ENCODE assay signal across 20 cellular contexts in genomic region chr7:36158321-36158605, GRCh38. TPM values are rescaled to one million over a fixed set of nuclear protein-coding genes. Genes with fewer than 3 reads are reported as not detected.
DNase-seq lines count a peak whose midpoint lies in the region; ATAC-seq, FAIRE-seq and TF ChIP-seq lines count a peak whose summit lies in the region.
"Had no signal": no experiment of that assay in that cellular context is flagged by ENCODE, and none has a peak within 500 bp of the region (broad histone marks: within the 10 kb centered on the region; RNA-seq: fewer than 3 reads in every experiment).

No MANE protein-coding gene starts in this region.

- H3K4me1 Mint-ChIP-seq in endodermal cell = peaks cover 62% of the 10 kb centered on the region
- peaks cover 12% of the 10 kb centered on the region for H3K4me1 Mint-ChIP-seq in activated naive CD4-positive, alpha-beta T cell treated with anti-CD3 and anti-CD28 coated beads, Interleukin-2, amount 10 ng/mL, durations not matched to agents 7 days and 5 days

- H3K27me3 Mint-ChIP-seq in endodermal cell (ENCODE audit: insufficient read depth) = peaks cover 8% of the 10 kb centered on the region
- H3K27me3 Mint-ChIP-seq in activated naive CD4-positive, alpha-beta T cell treated with anti-CD3 and anti-CD28 coated beads, Interleukin-2, amount 10 ng/mL, durations not matched to agents 7 days and 5 days = peaks cover 19% of the 10 kb centered on the region

- H3K4me3 Mint-ChIP-seq in endodermal cell = no peak overlapping the region
- H3K4me3 Mint-ChIP-seq in activated naive CD4-positive, alpha-beta T cell treated with anti-CD3 and anti-CD28 coated beads, Interleukin-2, amount 10 ng/mL, durations not matched to agents 7 days and 5 days = no peak overlapping the region

- POLR2A ChIA-PET in HepG2 (lab: Yijun Ruan, JAX) = interaction anchor here (0.6 kb wide), 1 partner anchor 26 kb away, joined by 3 read pairs; no protein-coding TSS in a partner anchor

- H3K9ac ChIP-seq in endodermal cell (ENCODE audit: extremely low read depth, low read length, poor library complexity, severe bottlenecking) (no peak overlapping the region), HepG2 (ENCODE audit: insufficient read depth, low read depth, low read length) (peak overlapping the region; percentile 42)

- H3K27me3 ChIP-seq in left ventricle myocardium inferior (ENCODE audit: low read depth) = no peaks in the 10 kb centered on the region
- no peaks in the 10 kb centered on the region for H3K27me3 ChIP-seq in endodermal cell (ENCODE audit: control insufficient read depth, insufficient read depth, low read length, poor library complexity, severe bottlenecking)
- no peaks in the 10 kb centered on the region for H3K27me3 ChIP-seq in HepG2 (ENCODE audit: control insufficient read depth in 1 of 2, insufficient read depth in 2 of 2, low read length in 2 of 2)
- H3K27me3 ChIP-seq: BLaER1 treated with 17β-estradiol and CSF1 and Interleukin-3, amounts not matched to agents 10 nM and 100 nM; MG63 had no signal

- peaks cover 14% of the 10 kb centered on the region for H4K20me1 ChIP-seq in HepG2 (ENCODE audit: insufficient read depth, low read length)

- H3K9me3 ChIP-seq in left ventricle myocardium inferior (replicated peaks) (no peaks in the 10 kb centered on the region), endodermal cell (ENCODE audit: control insufficient read depth, low read length) (no peaks in the 10 kb centered on the region), HepG2 (ENCODE audit: low read length) (no peaks in the 10 kb centered on the region)
- H3K9me3 ChIP-seq: BLaER1 treated with 17β-estradiol and CSF1 and Interleukin-3, amounts not matched to agents 10 nM and 100 nM; MG63 had no signal

- DNase-seq in left ventricle myocardium inferior (no peak), Right ventricle myocardium inferior (ENCODE audit: missing footprints) (no peak), endodermal cell (no peak), HepG2 (ENCODE audit: low spot score) (no peak), mucosa of gallbladder (ENCODE audit: low spot score) (no peak)
- no peak for DNase-seq in activated CD4-positive, alpha-beta T cell treated with anti-CD3 and anti-CD28 coated beads for 48 hours
- DNase-seq in activated naive CD4-positive, alpha-beta T cell treated with anti-CD3 and anti-CD28 coated beads, Interleukin-2, amount 10 ng/mL, durations not matched to agents 7 days and 5 days = no peak
- DNase-seq: KG1; MG63; NCI-H1092 treated with DMSO at 0.1 percent for 48 hours; NCI-H1694 treated with DMSO at 0.1 percent for 48 hours; NCI-H345; NCI-H526 treated with DMSO at 0.1 percent for 48 hours; NK-92 treated with Interleukin-12 subunit alpha and Interleukin-12 subunit beta, amount 100 ng/mL, for 24 hours; Right ventricle myocardium superior had no signal

- no peak overlapping the region for H3K27ac Mint-ChIP-seq in endodermal cell
- H3K27ac Mint-ChIP-seq in activated naive CD4-positive, alpha-beta T cell treated with anti-CD3 and anti-CD28 coated beads, Interleukin-2, amount 10 ng/mL, durations not matched to agents 7 days and 5 days = no peak overlapping the region

- no peak for TF ChIP-seq CTCF in left ventricle myocardium inferior (IDR thresholded peaks at IDR 0.05; ENCODE audit: borderline replicate concordance)
- no peak for TF ChIP-seq CTCF in endodermal cell (conservative IDR thresholded peaks at IDR 0.05)
- TF ChIP-seq CTCF in HepG2 (CRISPR knock-in tag; IDR thresholded peaks at IDR 0.05) = no peak

- TF ChIP-seq EP300 in HepG2 (IDR thresholded peaks at IDR 0.05; ENCODE audit: low read depth in 2 of 2, low read length in 2 of 2) = no peak
- no peak for TF ChIP-seq EP300 in HepG2 (CRISPR knock-in tag; IDR thresholded peaks at IDR 0.05; ENCODE audit: borderline replicate concordance)

- no peak overlapping the region for H2AFZ ChIP-seq in HepG2 (ENCODE audit: low read length)

- no peaks in the 10 kb centered on the region for H3K36me3 ChIP-seq in left ventricle myocardium inferior
- H3K36me3 ChIP-seq in endodermal cell (ENCODE audit: control insufficient read depth, insufficient read depth, low read length) = no peaks in the 10 kb centered on the region
- H3K36me3 ChIP-seq in HepG2 (replicated peaks in 1 of 2; ENCODE audit: control insufficient read depth in 1 of 2, insufficient read depth in 2 of 2, low read length in 2 of 2) = peaks cover 2 to 9% of the 10 kb centered on the region in 2 experiments; a peak in 2 of 5 replicates
- H3K36me3 ChIP-seq: MG63 had no signal

- H3K4me2 ChIP-seq in HepG2 (ENCODE audit: low read depth, low read length) = peak overlapping the region; percentile 91

- ATAC-seq in Right ventricle myocardium inferior = no peak
- ATAC-seq in HepG2 = no peak
- ATAC-seq in GM19328 (IDR thresholded peaks at IDR 0.05; ENCODE audit: unreplicated experiment) = no peak
- ATAC-seq: GM12878 had no signal

- H3K4me1 ChIP-seq in left ventricle myocardium inferior (peaks cover 98% of the 10 kb centered on the region), endodermal cell (ENCODE audit: control insufficient read depth, insufficient read depth, low read length) (peaks cover 30% of the 10 kb centered on the region), HepG2 (ENCODE audit: insufficient read depth, low read length) (peaks cover 89% of the 10 kb centered on the region)

- no peak for TF ChIP-seq POLR2A in HepG2 (IDR thresholded peaks at IDR 0.05; ENCODE audit: insufficient read depth in 1 of 2, low read depth in 2 of 2, low read length in 2 of 2)

- H3K36me3 Mint-ChIP-seq in endodermal cell (ENCODE audit: low read depth) = peaks cover 11% of the 10 kb centered on the region
- no peaks in the 10 kb centered on the region for H3K36me3 Mint-ChIP-seq in activated naive CD4-positive, alpha-beta T cell treated with anti-CD3 and anti-CD28 coated beads, Interleukin-2, amount 10 ng/mL, durations not matched to agents 7 days and 5 days

- BruUV-seq in HepG2 (replicated peaks; lab: Mats Ljungman, UMichigan) = no TSS peak

- TF ChIP-seq RAD21 in HepG2 (CRISPR knock-in tag; IDR thresholded peaks at IDR 0.05) = no peak

- H3K27ac ChIP-seq in left ventricle myocardium inferior (replicated peaks) = no peak overlapping the region
- H3K27ac ChIP-seq in endodermal cell (ENCODE audit: low read depth, low read length) = no peak overlapping the region
- H3K27ac ChIP-seq in HepG2 (ENCODE audit: extremely low read length, insufficient read depth, low read length) = peak overlapping the region; percentile 46
- H3K27ac ChIP-seq: 22Rv1; BLaER1 treated with 17β-estradiol and CSF1 and Interleukin-3, amounts not matched to agents 10 nM and 100 nM had no signal

- WGBS in endodermal cell (ENCODE audit: insufficient coverage in 1 of 2, insufficient read length in 1 of 2), 2 experiments = 89 to 90% methylated on average over 2 of the region's 2 CpGs
- WGBS in HepG2 (ENCODE audit: low lambda C conversion rate) = 97% methylated on average over 2 of the region's 2 CpGs

- peaks cover 94% of the 10 kb centered on the region for H3K79me2 ChIP-seq in HepG2 (ENCODE audit: insufficient read depth, low read length)

- CTCF ChIA-PET in HepG2 (lab: Yijun Ruan, JAX; ENCODE audit: low intra/inter-chr PET ratio, low total read pairs) = no interaction called here
- CTCF ChIA-PET in activated naive CD4-positive, alpha-beta T cell treated with anti-CD3 and anti-CD28 coated beads, Interleukin-2, amount 10 ng/mL, durations not matched to agents 7 days and 5 days (lab: Charles Lee) = no interaction called here

- no peak for FAIRE-seq in HepG2 (lab: Jason Lieb, UNC)
- FAIRE-seq: GM12878, GM18507 had no signal

- H3K4me3 ChIP-seq in left ventricle myocardium inferior (peak overlapping the region; percentile 88), endodermal cell (ENCODE audit: low read length) (peak overlapping the region; percentile 74), HepG2 (replicated peaks in 1 of 3; ENCODE audit: insufficient read depth in 1 of 3, low read depth in 2 of 3, low read length in 3 of 3) (peak overlapping the region; percentile 22 to 91 (median 89); a peak in 4 of 6 replicates)
- H3K4me3 ChIP-seq: GM12878, MG63 had no signal

- in situ Hi-C loops in HepG2 (cut with HindIII; ENCODE audit: extremely low pct_ligation_motif_present, low pct_unique_long_range_greater_than_20kb) = loop anchor here (10.0 kb wide), 1 partner anchor 137 kb away; no protein-coding TSS in a partner anchor

- intact Hi-C loops in left ventricle myocardium inferior (cut with micrococcal nuclease) (loop anchor here (10.0 kb wide), 1 partner anchor 137 kb away; no protein-coding TSS in a partner anchor), Right ventricle myocardium inferior (cut with DNase I) (loop anchor here (5.0 kb wide), 1 partner anchor 34 kb away; no protein-coding TSS in a partner anchor), HepG2 (cut with micrococcal nuclease; ENCODE audit: unreplicated experiment) (loop anchor here (5.0 kb wide), 1 partner anchor 39 kb away; no protein-coding TSS in a partner anchor)

- H3K9me3 Mint-ChIP-seq in endodermal cell = no peaks in the 10 kb centered on the region
- no peaks in the 10 kb centered on the region for H3K9me3 Mint-ChIP-seq in activated naive CD4-positive, alpha-beta T cell treated with anti-CD3 and anti-CD28 coated beads, Interleukin-2, amount 10 ng/mL, durations not matched to agents 7 days and 5 days

RNA-seq across cellular contexts. Expression of gene EEPD1, which starts 5.2 kb away (rescaled TPM):
- total RNA-seq in left ventricle myocardium inferior (7.1 TPM), Right ventricle myocardium inferior (11.5 TPM), endodermal cell (10 to 100 TPM in 1 of 2 donors, 1 to 10 TPM in 1; 9.7 to 11.4 TPM), HepG2 (2016; rRNA removed; fragmentation: Illumina TruSeq; extraction: Trizol) (10.0 and 10.1 TPM in 2 replicates), mucosa of gallbladder (40.1 TPM)
- 5.7 TPM for polyA plus RNA-seq in endodermal cell (2013, experiment 1 of 2)
- 6.1 TPM for polyA plus RNA-seq in endodermal cell (2013, experiment 2 of 2)
- total RNA-seq in HepG2 (2016; cell fraction: cytosol; rRNA removed; fragmentation: Illumina TruSeq; extraction: Trizol; ENCODE audit: low read depth) = 2.6 and 4.1 TPM in 2 replicates
- 6.6 and 8.8 TPM in 2 replicates for total RNA-seq in HepG2 (2016; cell fraction: insoluble cytoplasmic fraction; rRNA removed; fragmentation: Illumina TruSeq; extraction: Trizol)
- total RNA-seq in HepG2 (2016; cell fraction: membrane; rRNA removed; fragmentation: Illumina TruSeq; extraction: Trizol) = 4.1 and 4.5 TPM in 2 replicates
- total RNA-seq in HepG2 (2016; cell fraction: nucleus; rRNA removed; fragmentation: Illumina TruSeq; extraction: Trizol) = 8.1 and 10.7 TPM in 2 replicates
- 16.4 and 18.4 TPM in 2 replicates for polyA plus RNA-seq in HepG2 (2011; rRNA removed)
- 13.7 and 15.2 TPM in 2 replicates for polyA plus RNA-seq in HepG2 (2011; cell fraction: cytosol; rRNA removed)
- polyA plus RNA-seq in HepG2 (2011; cell fraction: nucleus; rRNA removed) = 36.9 and 55.6 TPM in 2 replicates
- polyA plus RNA-seq in HepG2 (2012) = 17.7 and 30.3 TPM in 2 replicates
- polyA plus RNA-seq in HepG2 (2016; cell fraction: cytosol; fragmentation: Illumina TruSeq; extraction: Trizol; ENCODE audit: low read depth) = 1.3 and 1.6 TPM in 2 replicates
- polyA plus RNA-seq in HepG2 (2016; cell fraction: insoluble cytoplasmic fraction; fragmentation: Illumina TruSeq; extraction: Trizol; ENCODE audit: low read depth) = 9.2 and 12.3 TPM in 2 replicates
- polyA plus RNA-seq in HepG2 (2016; cell fraction: membrane; fragmentation: Illumina TruSeq; extraction: Trizol; ENCODE audit: low read depth) = 2.9 and 3.7 TPM in 2 replicates
- 36.8 and 40.3 TPM in 2 replicates for polyA plus RNA-seq in HepG2 (2016; cell fraction: nucleus; fragmentation: Illumina TruSeq; extraction: Trizol; ENCODE audit: insufficient read depth, low read depth)
- polyA minus RNA-seq in HepG2 (2011; rRNA and poly(A)+ RNA removed; ENCODE audit: low replicate concordance) = 1.7 and 22.0 TPM in 2 replicates
- 6.0 and 8.7 TPM in 2 replicates for polyA minus RNA-seq in HepG2 (2011; cell fraction: cytosol; rRNA and poly(A)+ RNA removed)
- polyA minus RNA-seq in HepG2 (2011; cell fraction: nucleus; rRNA and poly(A)+ RNA removed) = 31.8 and 34.1 TPM in 2 replicates
